ENCODE assay signal across 16 cellular contexts in the genomic region with DNA sequence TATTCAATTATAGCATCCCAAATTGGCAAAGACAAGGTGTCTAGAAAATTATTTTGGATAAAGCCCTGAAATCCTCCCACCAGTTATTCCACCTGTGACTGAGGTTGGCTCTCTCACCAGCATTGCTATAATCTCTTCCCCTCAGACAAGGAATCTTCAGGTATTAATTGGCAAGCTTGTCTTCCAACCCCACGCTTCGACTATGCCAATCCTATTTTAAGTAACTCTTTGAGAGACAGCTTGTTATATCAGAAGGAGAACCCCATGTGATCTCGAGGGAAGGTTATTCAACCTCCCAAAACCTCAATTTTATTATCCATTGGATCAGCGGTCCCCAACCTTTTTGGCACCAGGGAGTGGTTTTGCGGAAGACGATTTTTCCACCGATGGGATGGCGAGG. TPM values are rescaled to one million over a fixed set of nuclear protein-coding genes. Genes with fewer than 3 reads are reported as not detected.
DNase-seq lines count a peak whose midpoint lies in the region; ATAC-seq, FAIRE-seq and TF ChIP-seq lines count a peak whose summit lies in the region.
"Had no signal": no experiment of that assay in that cellular context is flagged by ENCODE, and none has a peak within 500 bp of the region (broad histone marks: within the 10 kb centered on the region; RNA-seq: fewer than 3 reads in every experiment).

No MANE protein-coding gene starts in this region.

- DNase-seq in G401 (ENCODE audit: low spot score): peak; percentile 30
- DNase-seq in bronchial epithelial cell (ENCODE audit: low read depth): no peak
- DNase-seq in putamen (ENCODE audit: low spot score): peak; percentile 56
- no peak for DNase-seq in CD1c-positive myeloid dendritic cell (ENCODE audit: extremely low spot score)
- DNase-seq in activated effector memory CD4-positive, alpha-beta T cell treated with anti-CD3 and anti-CD28 coated beads, Interleukin-2, amount 50 U/mL, for 16 hours: no peak
- DNase-seq: Caco-2; CD4-positive, CD25-positive, alpha-beta regulatory T cell; CD8-positive, alpha-beta T cell; DMS53; DMS79 treated with DMSO at 0.1 percent for 48 hours; GDM1; GM23248; HFFc6 had no signal

- H3K36me3 ChIP-seq in bronchial epithelial cell (ENCODE audit: control insufficient read depth, insufficient read depth, low read length): no peaks in the 10 kb centered on the region
- H3K36me3 ChIP-seq: HAP-1 had no signal

- no peaks in the 10 kb centered on the region for H3K27me3 ChIP-seq in bronchial epithelial cell (ENCODE audit: control insufficient read depth, insufficient read depth, low read length)

- in situ Hi-C loops in G401 (cut with HindIII; ENCODE audit: low sequenced_read_pairs): no loop called here

- TF ChIP-seq CTCF in bronchial epithelial cell (IDR thresholded peaks at IDR 0.05; ENCODE audit: insufficient read depth, low read length, severe bottlenecking): no peak

- peak; percentile 7 for FAIRE-seq in bronchial epithelial cell (lab: Jason Lieb, UNC)

- no peak overlapping the region for H3K4me3 ChIP-seq in bronchial epithelial cell (ENCODE audit: low read depth, low read length)
- H3K4me3 ChIP-seq: GM12878, GM23248, HAP-1 had no signal

- ATAC-seq in HG03354 (IDR thresholded peaks at IDR 0.05; ENCODE audit: poor library complexity, severe bottlenecking, unreplicated experiment): no peak
- ATAC-seq: CD8-positive, alpha-beta T cell; GM12878 had no signal

RNA-seq across cellular contexts. Expression of a gene that starts 54.5 kb away (rescaled TPM):
- 0.37 TPM in 1 of 2 replicates, not detected in the other for total RNA-seq in G401 (2014; rRNA removed; shearing (Covaris generic))
- total RNA-seq in bronchial epithelial cell: 11.3 and 14.2 TPM in 2 replicates

Comparison
In these comparisons a context has a peak if more than half of its experiments do, and no peak if none do; other contexts are left out.
1. DNase-seq: peak in G401 (single experiment) and putamen (single experiment); none in bronchial epithelial cell (single experiment), CD1c-positive myeloid dendritic cell (single experiment) and activated effector memory CD4-positive, alpha-beta T cell treated with anti-CD3 and anti-CD28 coated beads, Interleukin-2, amount 50 U/mL, for 16 hours (single experiment).